ENCODE assay signal across 21 cellular contexts in genomic region chrX:101450951-101451350, GRCh38. TPM values are rescaled to one million over a fixed set of nuclear protein-coding genes. Genes with fewer than 3 reads are reported as not detected.
DNase-seq lines count a peak whose midpoint lies in the region; ATAC-seq and TF ChIP-seq lines count a peak whose summit lies in the region.
"Had no signal": no experiment of that assay in that cellular context is flagged by ENCODE, and none has a peak within 500 bp of the region (broad histone marks: within the 10 kb centered on the region; RNA-seq: fewer than 3 reads in every experiment).

No MANE protein-coding gene starts in this region.

- no peaks in the 10 kb centered on the region for H3K9me3 ChIP-seq in GM23248 (ENCODE audit: low read depth)
- no peaks in the 10 kb centered on the region for H3K9me3 ChIP-seq in SK-N-SH
- no peaks in the 10 kb centered on the region for H3K9me3 ChIP-seq in cardiac muscle cell (ENCODE audit: low read depth)
- H3K9me3 ChIP-seq in parathyroid adenoma (ENCODE audit: control insufficient read depth, low read length): no peaks in the 10 kb centered on the region
- H3K9me3 ChIP-seq: suprapubic skin had no signal

- H3K4me3 ChIP-seq in GM23248: no peak overlapping the region
- no peak overlapping the region for H3K4me3 ChIP-seq in SK-N-SH (ENCODE audit: low read depth in 2 of 2, low read length in 1 of 2)
- no peak overlapping the region for H3K4me3 ChIP-seq in cardiac muscle cell
- H3K4me3 ChIP-seq in parathyroid adenoma (ENCODE audit: low read depth, low read length): no peak overlapping the region
- H3K4me3 ChIP-seq: suprapubic skin had no signal

- POLR2A ChIA-PET in SK-N-SH (lab: Yijun Ruan, JAX): no interaction called here

- no peak for TF ChIP-seq EP300 in SK-N-SH (IDR thresholded peaks at IDR 0.05; ENCODE audit: borderline replicate concordance in 1 of 2, low read depth in 1 of 2, low read length in 1 of 2)

- H3K27me3 ChIP-seq in GM23248 (replicated peaks; ENCODE audit: insufficient read depth): no peaks in the 10 kb centered on the region
- no peaks in the 10 kb centered on the region for H3K27me3 ChIP-seq in SK-N-SH (ENCODE audit: insufficient read depth)
- H3K27me3 ChIP-seq in cardiac muscle cell: no peaks in the 10 kb centered on the region
- no peaks in the 10 kb centered on the region for H3K27me3 ChIP-seq in parathyroid adenoma (ENCODE audit: control insufficient read depth, insufficient read depth, low read length)
- H3K27me3 ChIP-seq: suprapubic skin had no signal

- H3K27ac ChIP-seq in GM23248 (no peak overlapping the region), SK-N-SH (ENCODE audit: low read depth in 2 of 2, low read length in 1 of 2) (no peak overlapping the region), cardiac muscle cell (peak overlapping the region; percentile 60), parathyroid adenoma (peak overlapping the region; percentile 58)
- H3K27ac ChIP-seq: suprapubic skin had no signal

- DNase-seq in GM23248 (peak; percentile 53), SK-N-SH (no peak), cardiac muscle cell (ENCODE audit: low read depth in 1 of 2, low spot score in 1 of 2) (peak in 1 of 2 donors; percentile 1), inferior parietal cortex (ENCODE audit: extremely low spot score) (no peak), NCI-H82 (lab: John Stamatoyannopoulos, UW) (no peak), NCI-H1105 (lab: John Stamatoyannopoulos, UW) (no peak)
- DNase-seq: activated CD4-positive, alpha-beta T cell treated with anti-CD3 and anti-CD28 coated beads, Interleukin-2, amount 50 U/mL, for 4 hours; activated naive CD4-positive, alpha-beta T cell treated with anti-CD3 and anti-CD28 coated beads, Interleukin-2, amount 50 U/mL, for 16 hours; activated T-cell treated with anti-CD3 and anti-CD28 coated beads, Interleukin-2, amount 50 U/mL, for 1 hour; cortex of kidney; EL; kidney glomerular epithelial cell; NCI-H1930; NCI-H526 treated with DMSO at 0.1 percent for 48 hours; occipital lobe; stimulated activated CD4-positive, alpha-beta T cell treated with anti-CD3 and anti-CD28 coated beads, Interleukin-4, amount 100 ng/mL, for 24 hours; SW 1271 had no signal

- H3F3A ChIP-seq in GM23248 (ENCODE audit: insufficient read depth) (no peaks in the 10 kb centered on the region), SK-N-SH (replicated peaks; ENCODE audit: insufficient read depth) (no peaks in the 10 kb centered on the region)

- H4K20me1 ChIP-seq in GM23248 (ENCODE audit: insufficient read depth) (no peaks in the 10 kb centered on the region), SK-N-SH (ENCODE audit: insufficient read depth) (no peaks in the 10 kb centered on the region)

- TF ChIP-seq CTCF in SK-N-SH (IDR thresholded peaks at IDR 0.05) (no peak), cardiac muscle cell (IDR thresholded peaks at IDR 0.05; ENCODE audit: low read depth, low read length) (no peak), parathyroid adenoma (IDR thresholded peaks at IDR 0.05) (no peak)

- H3K9ac ChIP-seq in GM23248: no peak overlapping the region
- H3K9ac ChIP-seq in SK-N-SH: no peak overlapping the region
- H3K9ac ChIP-seq in parathyroid adenoma: no peak overlapping the region

- H2AFZ ChIP-seq in GM23248 (no peak overlapping the region), SK-N-SH (ENCODE audit: low read depth) (no peak overlapping the region), parathyroid adenoma (no peak overlapping the region)

- in situ Hi-C loops in GM23248 (cut with MboI): no loop called here

- H3K9me2 ChIP-seq in GM23248 (ENCODE audit: insufficient read depth) (no peaks in the 10 kb centered on the region), SK-N-SH (no peaks in the 10 kb centered on the region)

- no peak for TF ChIP-seq RAD21 in SK-N-SH (IDR thresholded peaks at IDR 0.05; ENCODE audit: low read length)

- H3K36me3 ChIP-seq in GM23248 (ENCODE audit: low read depth) (no peaks in the 10 kb centered on the region), SK-N-SH (replicated peaks in 1 of 2; ENCODE audit: control insufficient read depth in 1 of 2, insufficient read depth in 2 of 2, low read length in 1 of 2) (no peaks in the 10 kb centered on the region), cardiac muscle cell (no peaks in the 10 kb centered on the region), parathyroid adenoma (ENCODE audit: control insufficient read depth, insufficient read depth, low read length) (no peaks in the 10 kb centered on the region)
- H3K36me3 ChIP-seq: suprapubic skin had no signal

- CTCF ChIA-PET in SK-N-SH (lab: Yijun Ruan, JAX): no interaction called here

- ATAC-seq in HG03280 (IDR thresholded peaks at IDR 0.05; ENCODE audit: unreplicated experiment): no peak

- 39 to 56% methylated on average over 2 of the region's 2 CpGs for WGBS in GM23248 (ENCODE audit: low coverage in 1 of 2, low lambda C conversion rate in 2 of 2, missing lambda C conversion rate in 2 of 2), 2 experiments
- 37% methylated on average over 2 of the region's 2 CpGs for WGBS in SK-N-SH (ENCODE audit: low lambda C conversion rate)

- H3K79me2 ChIP-seq in GM23248 (ENCODE audit: insufficient read depth) (no peaks in the 10 kb centered on the region), SK-N-SH (ENCODE audit: insufficient read depth) (no peaks in the 10 kb centered on the region), parathyroid adenoma (no peaks in the 10 kb centered on the region)

- H3K4me2 ChIP-seq in GM23248 (ENCODE audit: unreplicated experiment) (no peak overlapping the region), SK-N-SH (no peak overlapping the region), parathyroid adenoma (ENCODE audit: low read length) (no peak overlapping the region)

- no peaks in the 10 kb centered on the region for H3K4me1 ChIP-seq in GM23248 (ENCODE audit: insufficient read depth)
- no peaks in the 10 kb centered on the region for H3K4me1 ChIP-seq in SK-N-SH (ENCODE audit: control insufficient read depth in 1 of 2, insufficient read depth in 2 of 2, low read depth in 1 of 2, low read length in 1 of 2)
- H3K4me1 ChIP-seq in cardiac muscle cell (ENCODE audit: low read depth): no peaks in the 10 kb centered on the region
- H3K4me1 ChIP-seq in parathyroid adenoma: peaks cover 6% of the 10 kb centered on the region
- H3K4me1 ChIP-seq: suprapubic skin had no signal

TF ChIP-seq in SK-N-SH, 30 proteins besides CTCF, POLR2A, EP300 and RAD21:
- TF ChIP-seq TEAD4 (IDR thresholded peaks at IDR 0.05; ENCODE audit: borderline replicate concordance, insufficient read depth): no peak
- TF ChIP-seq TCF12 (IDR thresholded peaks at IDR 0.05): no peak
- TF ChIP-seq PBX3 (IDR thresholded peaks at IDR 0.05): no peak
- peak; percentile 57; the same call in 1 of the 2 replicates for TF ChIP-seq USF1 (IDR thresholded peaks at IDR 0.05; ENCODE audit: borderline replicate concordance, low read depth)
- TF ChIP-seq TAF1 (IDR thresholded peaks at IDR 0.05; ENCODE audit: borderline replicate concordance, low read depth, low read length): no peak
TF ChIP-seq in SK-N-SH: peak in this region for 1.

RNA-seq across cellular contexts. Expression of gene ARMCX4, which starts 34.3 kb away (rescaled TPM):
- 1.8 and 2.3 TPM in 2 replicates for total RNA-seq in GM23248 (2014; rRNA removed; shearing (Covaris generic))
- polyA plus RNA-seq in GM23248 (2016; fragmentation: Nextera tagmentation; extraction: Ambion mirVana) (3.0 and 3.7 TPM in 2 replicates), SK-N-SH (2012; rRNA removed) (3.7 and 3.8 TPM in 2 replicates), cardiac muscle cell (11.2 and 16.3 TPM in 2 replicates)
- 2.4 and 2.7 TPM in 2 replicates for polyA plus RNA-seq in SK-N-SH (2012; cell fraction: cytosol; rRNA removed)
- polyA plus RNA-seq in SK-N-SH (2012; cell fraction: nucleus; rRNA removed): 11.3 and 17.8 TPM in 2 replicates
- total RNA-seq in cardiac muscle cell: 6.9 and 16.7 TPM in 2 replicates
- total RNA-seq: MCF 10A had no signal

RNA-seq across cellular contexts. Expression of gene HNRNPH2, which starts 42.9 kb away (rescaled TPM):
- total RNA-seq in GM23248 (2014; rRNA removed; shearing (Covaris generic)): 53.1 and 59.0 TPM in 2 replicates
- polyA plus RNA-seq in GM23248 (2016; fragmentation: Nextera tagmentation; extraction: Ambion mirVana) (97.8 and 99.7 TPM in 2 replicates), SK-N-SH (2012; rRNA removed) (32.5 and 44.9 TPM in 2 replicates), cardiac muscle cell (166 and 189 TPM in 2 replicates)
- 56.7 and 75.5 TPM in 2 replicates for polyA plus RNA-seq in SK-N-SH (2012; cell fraction: cytosol; rRNA removed)
- 10.4 and 21.6 TPM in 2 replicates for polyA plus RNA-seq in SK-N-SH (2012; cell fraction: nucleus; rRNA removed)
- total RNA-seq in cardiac muscle cell: 76.9 and 87.3 TPM in 2 replicates

RNA-seq across cellular contexts. Expression of gene GLA, which starts 43.2 kb away (rescaled TPM):
- 27.1 and 36.6 TPM in 2 replicates for total RNA-seq in GM23248 (2014; rRNA removed; shearing (Covaris generic))
- polyA plus RNA-seq in GM23248 (2016; fragmentation: Nextera tagmentation; extraction: Ambion mirVana): 20.4 and 26.6 TPM in 2 replicates
- polyA plus RNA-seq in SK-N-SH (2012; rRNA removed): 20.4 and 29.5 TPM in 2 replicates
- polyA plus RNA-seq in SK-N-SH (2012; cell fraction: cytosol; rRNA removed): 20.5 and 21.6 TPM in 2 replicates
- polyA plus RNA-seq in SK-N-SH (2012; cell fraction: nucleus; rRNA removed): 25.4 and 52.5 TPM in 2 replicates
- 10.0 and 12.0 TPM in 2 replicates for total RNA-seq in cardiac muscle cell
- 17.3 and 20.9 TPM in 2 replicates for polyA plus RNA-seq in cardiac muscle cell

Comparison
In these comparisons a context has a peak if more than half of its experiments do, and no peak if none do; other contexts are left out.
1. H3K27ac ChIP-seq: peak in cardiac muscle cell (single experiment) and parathyroid adenoma (single experiment); none in GM23248 (single experiment) and SK-N-SH (0 of 2).